In the genomic region with DNA sequence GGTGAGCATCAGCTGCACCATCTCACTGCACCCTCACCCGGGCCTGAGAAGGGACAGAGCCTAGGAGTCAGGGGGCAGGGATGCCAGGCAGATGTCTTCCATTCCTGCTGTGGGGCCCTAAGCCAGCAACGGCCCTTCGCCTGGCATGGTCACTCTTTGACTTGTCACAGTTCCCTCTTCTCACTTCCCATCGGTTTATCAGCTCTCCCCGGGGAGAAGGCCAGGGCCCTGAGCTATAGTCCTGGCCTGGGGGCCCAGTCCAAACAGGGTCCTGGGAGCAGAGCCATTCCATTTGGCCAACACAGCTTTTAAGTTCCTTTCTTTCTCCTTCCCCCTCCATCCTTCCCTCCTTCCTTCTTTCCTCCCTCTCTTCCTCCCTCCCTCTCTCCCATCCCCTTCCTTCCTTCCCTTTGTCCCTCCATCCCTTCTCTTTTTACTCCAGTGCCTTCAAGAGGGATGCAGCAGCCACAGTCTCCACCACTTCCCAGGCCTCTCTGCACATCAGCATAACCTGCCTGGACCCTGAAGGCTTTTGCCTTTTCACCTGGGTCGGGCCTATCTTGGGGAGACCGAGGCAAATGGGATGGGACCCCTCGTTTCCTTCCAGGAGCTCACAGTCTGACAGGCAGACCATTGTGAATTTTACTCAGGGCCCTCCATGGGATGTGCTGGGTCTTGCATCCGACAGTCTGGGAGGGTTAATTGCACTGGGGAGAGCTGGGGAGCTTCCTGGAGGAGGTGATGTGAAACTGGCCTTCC, we compare ENCODE assay signal across 12 cellular contexts. TPM values are rescaled to one million over a fixed set of nuclear protein-coding genes. Genes with fewer than 3 reads are reported as not detected.
DNase-seq lines count a peak whose midpoint lies in the region; ATAC-seq, FAIRE-seq and TF ChIP-seq lines count a peak whose summit lies in the region.
"Had no signal": no experiment of that assay in that cellular context is flagged by ENCODE, and none has a peak within 500 bp of the region (broad histone marks: within the 10 kb centered on the region; RNA-seq: fewer than 3 reads in every experiment).

No MANE protein-coding gene starts in this region.

- 2% methylated on average over 6 of the region's 9 CpGs for WGBS in HepG2 (ENCODE audit: low lambda C conversion rate)
- WGBS in right lobe of liver (ENCODE audit: insufficient coverage, low coverage, low lambda C conversion rate, missing lambda C conversion rate), result 37% methylated on average over 7 of the region's 9 CpGs
- 36 to 46% (median 43%) methylated on average over 9 of the region's 9 CpGs for WGBS in psoas muscle, 3 donors

- no peak overlapping the region for H3K4me3 ChIP-seq in HepG2 (replicated peaks in 1 of 3; ENCODE audit: insufficient read depth in 1 of 3, low read depth in 2 of 3, low read length in 3 of 3)
- H3K4me3 ChIP-seq in right lobe of liver, result no peak overlapping the region
- peak overlapping the region; percentile 29 to 67 (median 46) for H3K4me3 ChIP-seq in fibroblast of lung (replicated peaks in 1 of 4; ENCODE audit: control extremely low read depth in 1 of 4, insufficient read depth in 1 of 4, low read depth in 3 of 4, low read length in 4 of 4)
- peak overlapping the region; percentile 45 for H3K4me3 ChIP-seq in psoas muscle
- no peak overlapping the region for H3K4me3 ChIP-seq in A673 (ENCODE audit: low read depth, low read length, poor library complexity, severe bottlenecking)

- TF ChIP-seq EP300 in HepG2 (IDR thresholded peaks at IDR 0.05; ENCODE audit: low read depth in 2 of 2, low read length in 2 of 2), result no peak
- no peak for TF ChIP-seq EP300 in HepG2 (CRISPR knock-in tag; IDR thresholded peaks at IDR 0.05; ENCODE audit: borderline replicate concordance)

- FAIRE-seq in HepG2 (lab: Jason Lieb, UNC), result no peak

- ATAC-seq in HepG2, result no peak
- no peak for ATAC-seq in right lobe of liver
- ATAC-seq in psoas muscle, result no peak
- no peak for ATAC-seq in HG03520 (IDR thresholded peaks at IDR 0.05; ENCODE audit: unreplicated experiment)
- no peak for ATAC-seq in GM18505 (IDR thresholded peaks at IDR 0.05; ENCODE audit: unreplicated experiment)

- H3K27ac ChIP-seq in HepG2 (ENCODE audit: extremely low read length, insufficient read depth, low read length) (no peak overlapping the region), right lobe of liver (no peak overlapping the region), fibroblast of lung (ENCODE audit: insufficient read depth, low read length) (peak overlapping the region; percentile 71), psoas muscle (no peak overlapping the region), A673 (ENCODE audit: low read depth, low read length, poor library complexity, severe bottlenecking) (no peak overlapping the region)
- H3K27ac ChIP-seq: foreskin keratinocyte, KMS-11 had no signal

- no peak overlapping the region for H3K4me2 ChIP-seq in HepG2 (ENCODE audit: low read depth, low read length)
- peak overlapping the region; percentile 95 for H3K4me2 ChIP-seq in fibroblast of lung (ENCODE audit: extremely low read depth, insufficient read depth, low read length)
- H3K4me2 ChIP-seq: KMS-11 had no signal

- TF ChIP-seq POLR2A in HepG2 (IDR thresholded peaks at IDR 0.05; ENCODE audit: insufficient read depth in 1 of 2, low read depth in 2 of 2, low read length in 2 of 2) (no peak), right lobe of liver (IDR thresholded peaks at IDR 0.05) (no peak), GM18505 (IDR thresholded peaks at IDR 0.05; ENCODE audit: borderline replicate concordance, extremely low read depth, insufficient read depth, insufficient read length) (no peak)

- POLR2A ChIA-PET in HepG2 (lab: Yijun Ruan, JAX) (no interaction called here), A673 (lab: Charles Lee; ENCODE audit: low non-redundant PET) (no interaction called here)

- H3K27me3 ChIP-seq in HepG2 (ENCODE audit: control insufficient read depth in 1 of 2, insufficient read depth in 2 of 2, low read length in 2 of 2) (peaks cover 11 to 51% of the 10 kb centered on the region in 2 experiments), right lobe of liver (no peaks in the 10 kb centered on the region), fibroblast of lung (ENCODE audit: control insufficient read depth, insufficient read depth, low read length) (no peaks in the 10 kb centered on the region), psoas muscle (ENCODE audit: insufficient read depth in 3 of 3, low read length in 2 of 3) (peaks cover 0 to 65% (median 15%) of the 10 kb centered on the region in 3 donors), A673 (replicated peaks; ENCODE audit: insufficient read depth, low read depth, low read length, poor library complexity) (no peaks in the 10 kb centered on the region)
- H3K27me3 ChIP-seq: foreskin keratinocyte had no signal

- intact Hi-C loops in HepG2 (cut with micrococcal nuclease; ENCODE audit: unreplicated experiment), result no loop called here
- intact Hi-C loops in right lobe of liver (cut with DNase I), result no loop called here
- intact Hi-C loops in psoas muscle (cut with DNase I), result loop anchor here in 1 of 2 donors (10.0 kb wide), 1 partner anchor 191 kb away; no protein-coding TSS in a partner anchor
- intact Hi-C loops in A673 (cut with micrococcal nuclease; ENCODE audit: unreplicated experiment), result loop anchor here (10.0 kb wide), 1 partner anchor 481 kb away; the partner anchor contains the start of gene RNU6ATAC

- H3K4me1 ChIP-seq in HepG2 (ENCODE audit: insufficient read depth, low read length) (no peaks in the 10 kb centered on the region), right lobe of liver (no peaks in the 10 kb centered on the region), fibroblast of lung (ENCODE audit: control insufficient read depth, extremely low read depth, insufficient read depth, low read length) (peaks cover 28% of the 10 kb centered on the region), psoas muscle (no peaks in the 10 kb centered on the region), A673 (ENCODE audit: insufficient read depth, low read length, poor library complexity, severe bottlenecking) (peaks cover 26% of the 10 kb centered on the region)

- H2AFZ ChIP-seq in HepG2 (ENCODE audit: low read length), result no peak overlapping the region
- H2AFZ ChIP-seq in fibroblast of lung (ENCODE audit: low read length), result no peak overlapping the region

- no peak for DNase-seq in HepG2 (ENCODE audit: low spot score)
- no peak for DNase-seq in right lobe of liver
- no peak for DNase-seq in fibroblast of lung (ENCODE audit: low read depth in 2 of 2)
- DNase-seq in psoas muscle, result peak in 1 of 2 donors; percentile 48
- no peak for DNase-seq in T1000 (lab: John Stamatoyannopoulos, UW)
- no peak for DNase-seq in A673 (ENCODE audit: low spot score)
- DNase-seq: activated CD4-positive, CD25-positive, alpha-beta regulatory T cell treated with anti-CD3 and anti-CD28 coated beads, Interleukin-2, amount 50 U/mL, for 72 hours; foreskin keratinocyte; NCI-H1930 had no signal

- H3K9ac ChIP-seq in HepG2 (ENCODE audit: insufficient read depth, low read depth, low read length) (no peak overlapping the region), fibroblast of lung (ENCODE audit: insufficient read depth, low read length) (no peak overlapping the region)
- H3K9ac ChIP-seq: KMS-11 had no signal

- TF ChIP-seq RAD21 in HepG2 (CRISPR knock-in tag; IDR thresholded peaks at IDR 0.05), result no peak

- no peaks in the 10 kb centered on the region for H4K20me1 ChIP-seq in HepG2 (ENCODE audit: insufficient read depth, low read length)
- H4K20me1 ChIP-seq in fibroblast of lung (ENCODE audit: control insufficient read depth, extremely low read depth, insufficient read depth, low read length), result peaks cover 4% of the 10 kb centered on the region

- H3K36me3 ChIP-seq in HepG2 (replicated peaks in 1 of 2; ENCODE audit: control insufficient read depth in 1 of 2, insufficient read depth in 2 of 2, low read length in 2 of 2) (no peaks in the 10 kb centered on the region), right lobe of liver (no peaks in the 10 kb centered on the region), fibroblast of lung (ENCODE audit: control insufficient read depth, insufficient read depth, low read length) (peaks cover 15% of the 10 kb centered on the region), psoas muscle (ENCODE audit: insufficient read depth in 1 of 2, low read depth in 1 of 2) (no peaks in the 10 kb centered on the region), A673 (ENCODE audit: insufficient read depth, low read length, poor library complexity, severe bottlenecking) (no peaks in the 10 kb centered on the region)

- H3K79me2 ChIP-seq in HepG2 (ENCODE audit: insufficient read depth, low read length) (no peaks in the 10 kb centered on the region), fibroblast of lung (ENCODE audit: control insufficient read depth, insufficient read depth, low read length) (peaks cover 63% of the 10 kb centered on the region)

- no peaks in the 10 kb centered on the region for H3K9me3 ChIP-seq in HepG2 (ENCODE audit: low read length)
- H3K9me3 ChIP-seq in right lobe of liver, result no peaks in the 10 kb centered on the region
- H3K9me3 ChIP-seq in fibroblast of lung (ENCODE audit: control insufficient read depth, insufficient read depth, low read depth, low read length), result no peaks in the 10 kb centered on the region
- H3K9me3 ChIP-seq in psoas muscle, result no peaks in the 10 kb centered on the region
- no peaks in the 10 kb centered on the region for H3K9me3 ChIP-seq in A673 (ENCODE audit: low read depth, low read length, poor library complexity, severe bottlenecking)

- in situ Hi-C loops in HepG2 (cut with HindIII; ENCODE audit: extremely low pct_ligation_motif_present, low pct_unique_long_range_greater_than_20kb), result no loop called here

- no TSS peak for BruUV-seq in HepG2 (replicated peaks; lab: Mats Ljungman, UMichigan)
- BruUV-seq in A673 (replicated peaks; lab: Mats Ljungman, UMichigan), result no TSS peak

- CTCF ChIA-PET in HepG2 (lab: Yijun Ruan, JAX; ENCODE audit: low intra/inter-chr PET ratio, low total read pairs), result no interaction called here
- CTCF ChIA-PET in A673 (lab: Charles Lee), result no interaction called here

- TF ChIP-seq CTCF in HepG2 (CRISPR knock-in tag; IDR thresholded peaks at IDR 0.05) (no peak), right lobe of liver (IDR thresholded peaks at IDR 0.05) (no peak), fibroblast of lung (conservative IDR thresholded peaks at IDR 0.05 in 1 of 2, IDR thresholded peaks at IDR 0.05 in 1 of 2; ENCODE audit: low read depth in 1 of 2, low read length in 2 of 2) (no peak), psoas muscle (IDR thresholded peaks at IDR 0.05) (no peak), A673 (conservative IDR thresholded peaks at IDR 0.05; ENCODE audit: low read depth, low read length) (no peak)

RNA-seq across cellular contexts. Expression of gene COL5A1, which starts 4.2 kb away (rescaled TPM):
- not detected in 2 replicates for total RNA-seq in HepG2 (2016; rRNA removed; fragmentation: Illumina TruSeq; extraction: Trizol)
- not detected in 2 replicates for total RNA-seq in HepG2 (2016; cell fraction: cytosol; rRNA removed; fragmentation: Illumina TruSeq; extraction: Trizol; ENCODE audit: low read depth)
- total RNA-seq in HepG2 (2016; cell fraction: insoluble cytoplasmic fraction; rRNA removed; fragmentation: Illumina TruSeq; extraction: Trizol), result not detected in 2 replicates
- not detected in 2 replicates for total RNA-seq in HepG2 (2016; cell fraction: membrane; rRNA removed; fragmentation: Illumina TruSeq; extraction: Trizol)
- not detected in 2 replicates for total RNA-seq in HepG2 (2016; cell fraction: nucleus; rRNA removed; fragmentation: Illumina TruSeq; extraction: Trizol)
- under 0.01 TPM in 1 of 2 replicates, not detected in the other for polyA plus RNA-seq in HepG2 (2011; rRNA removed)
- under 0.01 TPM in 1 of 2 replicates, not detected in the other for polyA plus RNA-seq in HepG2 (2011; cell fraction: cytosol; rRNA removed)
- polyA plus RNA-seq in HepG2 (2011; cell fraction: nucleus; rRNA removed), result 0.07 and 0.08 TPM in 2 replicates
- polyA plus RNA-seq in HepG2 (2012), result not detected in 2 replicates
- not detected in 2 replicates for polyA plus RNA-seq in HepG2 (2016; cell fraction: cytosol; fragmentation: Illumina TruSeq; extraction: Trizol; ENCODE audit: low read depth)
- not detected in 2 replicates for polyA plus RNA-seq in HepG2 (2016; cell fraction: insoluble cytoplasmic fraction; fragmentation: Illumina TruSeq; extraction: Trizol; ENCODE audit: low read depth)
- not detected in 2 replicates for polyA plus RNA-seq in HepG2 (2016; cell fraction: membrane; fragmentation: Illumina TruSeq; extraction: Trizol; ENCODE audit: low read depth)
- 0.19 TPM in 1 of 2 replicates, not detected in the other for polyA plus RNA-seq in HepG2 (2016; cell fraction: nucleus; fragmentation: Illumina TruSeq; extraction: Trizol; ENCODE audit: insufficient read depth, low read depth)
- 0.04 and 20.3 TPM in 2 replicates for polyA minus RNA-seq in HepG2 (2011; rRNA and poly(A)+ RNA removed; ENCODE audit: low replicate concordance)
- polyA minus RNA-seq in HepG2 (2011; cell fraction: cytosol; rRNA and poly(A)+ RNA removed), result 0.20 TPM in 1 of 2 replicates, not detected in the other
- polyA minus RNA-seq in HepG2 (2011; cell fraction: nucleus; rRNA and poly(A)+ RNA removed), result not detected in 2 replicates
- 10 to 100 TPM in 2 of 6 experiments, 1 to 10 TPM in 4; 1.5 to 17.0 (median 7.7) TPM for total RNA-seq in right lobe of liver
- total RNA-seq in fibroblast of lung, result 63.7 and 72.8 TPM in 2 replicates
- polyA plus RNA-seq in fibroblast of lung, result 83.9 and 109 TPM in 2 replicates
- polyA plus RNA-seq in fibroblast of lung (2012), result 164 and 250 TPM in 2 replicates
- 171 and 250 TPM in 2 replicates for polyA minus RNA-seq in fibroblast of lung (ENCODE audit: low replicate concordance)
- 10 to 100 TPM in 1 of 4 donors, 1 to 10 TPM in 3; 3.4 to 11.3 (median 4.7) TPM for total RNA-seq in psoas muscle
- 1 to 10 TPM; 1.7 to 2.8 (median 2.6) TPM for polyA plus RNA-seq in psoas muscle
- 33.6 and 37.6 TPM in 2 replicates for total RNA-seq in A673 (2021)

Comparison
In these comparisons a context has a peak if more than half of its experiments do, and no peak if none do; other contexts are left out.
1. H3K4me3 ChIP-seq: peak in fibroblast of lung (4 of 4) and psoas muscle (single experiment); none in HepG2 (0 of 3), right lobe of liver (0 of 3) and A673 (single experiment).